Comparison of ENCODE assay signal across 25 cellular contexts in genomic region chr1:233182587-233182986, GRCh38.
DNase-seq lines count a peak whose midpoint lies in the region; ATAC-seq and TF ChIP-seq lines count a peak whose summit lies in the region.
"Had no signal": no experiment of that assay in that cellular context is flagged by ENCODE, and none has a peak within 500 bp of the region (broad histone marks: within the 10 kb centered on the region; RNA-seq: fewer than 3 reads in every experiment).

No MANE protein-coding gene starts in this region.

- H3K4me2 ChIP-seq in SK-N-SH (no peak overlapping the region), Loucy (ENCODE audit: low read depth, low read length, poor library complexity, severe bottlenecking) (no peak overlapping the region)
- H3K4me2 ChIP-seq: KMS-11 had no signal

- H3K27ac Mint-ChIP-seq in effector memory CD8-positive, alpha-beta T cell = peak overlapping the region; percentile 44 to 73
- H3K27ac Mint-ChIP-seq in stimulated activated effector memory CD8-positive, alpha-beta T cell treated with anti-CD3 and anti-CD28 coated beads, Interleukin-12 subunit alpha, Interleukin-12 subunit beta, amount 100 ng/mL, for 72 hours = peak overlapping the region; percentile 38
- H3K27ac Mint-ChIP-seq: B cell; CD8-positive, alpha-beta T cell; IgD-negative memory B cell had no signal

- no peaks in the 10 kb centered on the region for H3K27me3 ChIP-seq in SK-N-SH (ENCODE audit: insufficient read depth)
- H3K27me3 ChIP-seq in Loucy (ENCODE audit: insufficient read depth, low read length, poor library complexity, severe bottlenecking) = no peaks in the 10 kb centered on the region
- H3K27me3 ChIP-seq: SJSA1 had no signal

- peaks cover 14 to 15% of the 10 kb centered on the region in 2 experiments for H3K36me3 ChIP-seq in SK-N-SH (replicated peaks in 1 of 2; ENCODE audit: control insufficient read depth in 1 of 2, insufficient read depth in 2 of 2, low read length in 1 of 2)
- H3K36me3 ChIP-seq in Loucy (ENCODE audit: insufficient read depth, low read length) = peaks cover 18% of the 10 kb centered on the region

- H3K9me2 ChIP-seq in SK-N-SH = no peaks in the 10 kb centered on the region
- no peaks in the 10 kb centered on the region for H3K9me2 ChIP-seq in Loucy (replicated peaks; ENCODE audit: low read depth, low read length)

- no peak for TF ChIP-seq EP300 in SK-N-SH (IDR thresholded peaks at IDR 0.05; ENCODE audit: borderline replicate concordance in 1 of 2, low read depth in 1 of 2, low read length in 1 of 2)

- H3K9me3 Mint-ChIP-seq in effector memory CD8-positive, alpha-beta T cell = no peaks in the 10 kb centered on the region
- no peaks in the 10 kb centered on the region for H3K9me3 Mint-ChIP-seq in stimulated activated effector memory CD8-positive, alpha-beta T cell treated with anti-CD3 and anti-CD28 coated beads, Interleukin-12 subunit alpha, Interleukin-12 subunit beta, amount 100 ng/mL, for 72 hours

- H3K9ac ChIP-seq in SK-N-SH = no peak overlapping the region
- no peak overlapping the region for H3K9ac ChIP-seq in Loucy (ENCODE audit: low read depth, low read length, poor library complexity, severe bottlenecking)
- H3K9ac ChIP-seq: KMS-11 had no signal

- POLR2A ChIA-PET in SK-N-SH (lab: Yijun Ruan, JAX) = no interaction called here

- H3K4me3 Mint-ChIP-seq in effector memory CD8-positive, alpha-beta T cell = no peak overlapping the region
- no peak overlapping the region for H3K4me3 Mint-ChIP-seq in stimulated activated effector memory CD8-positive, alpha-beta T cell treated with anti-CD3 and anti-CD28 coated beads, Interleukin-12 subunit alpha, Interleukin-12 subunit beta, amount 100 ng/mL, for 72 hours
- H3K4me3 Mint-ChIP-seq: B cell; CD8-positive, alpha-beta T cell had no signal

- ATAC-seq in SK-N-SH treated with all-trans-retinoic acid at 6 μM for 48 hours = no peak
- no peak for ATAC-seq in effector memory CD8-positive, alpha-beta T cell (replicated peaks)
- ATAC-seq in stimulated activated effector memory CD8-positive, alpha-beta T cell treated with anti-CD3 and anti-CD28 coated beads, Interleukin-12 subunit alpha, Interleukin-12 subunit beta, amount 100 ng/mL, for 72 hours = no peak
- ATAC-seq: CD8-positive, alpha-beta T cell had no signal

- H3K4me1 ChIP-seq in SK-N-SH (ENCODE audit: control insufficient read depth in 1 of 2, insufficient read depth in 2 of 2, low read depth in 1 of 2, low read length in 1 of 2) = peaks cover 0 to 4% of the 10 kb centered on the region in 2 experiments; a peak in 1 of 4 replicates
- H3K4me1 ChIP-seq in Loucy (ENCODE audit: insufficient read depth, low read length, poor library complexity, severe bottlenecking) = peaks cover 25% of the 10 kb centered on the region

- no peak overlapping the region for H3K27ac ChIP-seq in SK-N-SH (ENCODE audit: low read depth in 2 of 2, low read length in 1 of 2)
- H3K27ac ChIP-seq: 22Rv1, C4-2B, KMS-11, SJSA1 had no signal

- H3K9me3 ChIP-seq in SK-N-SH = no peaks in the 10 kb centered on the region
- H3K9me3 ChIP-seq in Loucy (ENCODE audit: insufficient read depth, low read depth, low read length) = no peaks in the 10 kb centered on the region; the same call in 1 of the 2 replicates
- H3K9me3 ChIP-seq: Caco-2, SJSA1 had no signal

- H2AFZ ChIP-seq in SK-N-SH (ENCODE audit: low read depth) (no peak overlapping the region), Loucy (ENCODE audit: low read length) (no peak overlapping the region)

- TF ChIP-seq CTCF in SK-N-SH (IDR thresholded peaks at IDR 0.05) (no peak), Loucy (conservative IDR thresholded peaks at IDR 0.05; ENCODE audit: low read length) (peak; percentile 31; the same call in 1 of the 2 replicates)

- WGBS in SK-N-SH (ENCODE audit: low lambda C conversion rate) = 83% methylated on average over 2 of the region's 2 CpGs

- H3K79me2 ChIP-seq in SK-N-SH (ENCODE audit: insufficient read depth) (no peaks in the 10 kb centered on the region), Loucy (ENCODE audit: insufficient read depth, low read length) (no peaks in the 10 kb centered on the region)

- H3K4me3 ChIP-seq in SK-N-SH (ENCODE audit: low read depth in 2 of 2, low read length in 1 of 2) = no peak overlapping the region
- no peak overlapping the region for H3K4me3 ChIP-seq in Loucy (ENCODE audit: low read length, poor library complexity, severe bottlenecking)
- H3K4me3 ChIP-seq: SJSA1 had no signal

- H3K4me1 Mint-ChIP-seq in effector memory CD8-positive, alpha-beta T cell (ENCODE audit: low read depth in 2 of 2) = peaks cover 0 to 6% of the 10 kb centered on the region in 2 donors
- H3K4me1 Mint-ChIP-seq in stimulated activated effector memory CD8-positive, alpha-beta T cell treated with anti-CD3 and anti-CD28 coated beads, Interleukin-12 subunit alpha, Interleukin-12 subunit beta, amount 100 ng/mL, for 72 hours = peaks cover 17% of the 10 kb centered on the region

- H3F3A ChIP-seq in SK-N-SH (replicated peaks; ENCODE audit: insufficient read depth) (no peaks in the 10 kb centered on the region), Loucy (ENCODE audit: low read depth) (no peaks in the 10 kb centered on the region)

- H3K27me3 Mint-ChIP-seq in effector memory CD8-positive, alpha-beta T cell = no peaks in the 10 kb centered on the region
- H3K27me3 Mint-ChIP-seq: B cell, IgD-negative memory B cell had no signal

- DNase-seq in SK-N-SH = no peak
- no peak for DNase-seq in effector memory CD8-positive, alpha-beta T cell
- no peak for DNase-seq in stimulated activated effector memory CD8-positive, alpha-beta T cell treated with anti-CD3 and anti-CD28 coated beads, Interleukin-12 subunit alpha, Interleukin-12 subunit beta, amount 100 ng/mL, for 72 hours (ENCODE audit: low spot score in 2 of 2)
- DNase-seq in activated naive CD4-positive, alpha-beta T cell treated with anti-CD3 and anti-CD28 coated beads, Interleukin-2, amount 50 U/mL, for 16 hours = no peak
- DNase-seq in cerebellar nuclear complex (lab: John Stamatoyannopoulos, UW) = no peak
- DNase-seq: Caco-2; CD8-positive, alpha-beta T cell; DMS79; GF-D8; NCI-H1092; NCI-H1417 treated with DMSO at 0.1 percent for 48 hours; NCI-H1694 treated with DMSO at 0.1 percent for 48 hours; NCI-H2081; NCI-H510A; NCI-H69; Right ventricle myocardium superior; RPMI8226 had no signal

- CTCF ChIA-PET in SK-N-SH (lab: Yijun Ruan, JAX) = interaction anchor here (1.0 kb wide), 1 partner anchor 14 kb away, joined by 6 read pairs; no protein-coding TSS in a partner anchor

- no peaks in the 10 kb centered on the region for H4K20me1 ChIP-seq in SK-N-SH (ENCODE audit: insufficient read depth)
- H4K20me1 ChIP-seq in Loucy (ENCODE audit: insufficient read depth, low read length, poor library complexity, severe bottlenecking) = no peaks in the 10 kb centered on the region

- no peak for TF ChIP-seq RAD21 in SK-N-SH (IDR thresholded peaks at IDR 0.05; ENCODE audit: low read length)

- H3K36me3 Mint-ChIP-seq in effector memory CD8-positive, alpha-beta T cell (ENCODE audit: insufficient read depth) = peaks cover 17% of the 10 kb centered on the region
- peaks cover 39% of the 10 kb centered on the region for H3K36me3 Mint-ChIP-seq in stimulated activated effector memory CD8-positive, alpha-beta T cell treated with anti-CD3 and anti-CD28 coated beads, Interleukin-12 subunit alpha, Interleukin-12 subunit beta, amount 100 ng/mL, for 72 hours

TF ChIP-seq in SK-N-SH treated with all-trans-retinoic acid at 6 μM for 48 hours, 23 proteins besides CTCF, POLR2A, EP300 and RAD21:
- TF ChIP-seq CSDC2 (CRISPR knock-in tag; IDR thresholded peaks at IDR 0.05) (no peak), ZFP3 (CRISPR knock-in tag; IDR thresholded peaks at IDR 0.05) (peak; percentile 93)

TF ChIP-seq in SK-N-SH, 30 proteins besides CTCF, POLR2A, EP300 and RAD21 (continues in another document):
- TF ChIP-seq, protein P1, sequence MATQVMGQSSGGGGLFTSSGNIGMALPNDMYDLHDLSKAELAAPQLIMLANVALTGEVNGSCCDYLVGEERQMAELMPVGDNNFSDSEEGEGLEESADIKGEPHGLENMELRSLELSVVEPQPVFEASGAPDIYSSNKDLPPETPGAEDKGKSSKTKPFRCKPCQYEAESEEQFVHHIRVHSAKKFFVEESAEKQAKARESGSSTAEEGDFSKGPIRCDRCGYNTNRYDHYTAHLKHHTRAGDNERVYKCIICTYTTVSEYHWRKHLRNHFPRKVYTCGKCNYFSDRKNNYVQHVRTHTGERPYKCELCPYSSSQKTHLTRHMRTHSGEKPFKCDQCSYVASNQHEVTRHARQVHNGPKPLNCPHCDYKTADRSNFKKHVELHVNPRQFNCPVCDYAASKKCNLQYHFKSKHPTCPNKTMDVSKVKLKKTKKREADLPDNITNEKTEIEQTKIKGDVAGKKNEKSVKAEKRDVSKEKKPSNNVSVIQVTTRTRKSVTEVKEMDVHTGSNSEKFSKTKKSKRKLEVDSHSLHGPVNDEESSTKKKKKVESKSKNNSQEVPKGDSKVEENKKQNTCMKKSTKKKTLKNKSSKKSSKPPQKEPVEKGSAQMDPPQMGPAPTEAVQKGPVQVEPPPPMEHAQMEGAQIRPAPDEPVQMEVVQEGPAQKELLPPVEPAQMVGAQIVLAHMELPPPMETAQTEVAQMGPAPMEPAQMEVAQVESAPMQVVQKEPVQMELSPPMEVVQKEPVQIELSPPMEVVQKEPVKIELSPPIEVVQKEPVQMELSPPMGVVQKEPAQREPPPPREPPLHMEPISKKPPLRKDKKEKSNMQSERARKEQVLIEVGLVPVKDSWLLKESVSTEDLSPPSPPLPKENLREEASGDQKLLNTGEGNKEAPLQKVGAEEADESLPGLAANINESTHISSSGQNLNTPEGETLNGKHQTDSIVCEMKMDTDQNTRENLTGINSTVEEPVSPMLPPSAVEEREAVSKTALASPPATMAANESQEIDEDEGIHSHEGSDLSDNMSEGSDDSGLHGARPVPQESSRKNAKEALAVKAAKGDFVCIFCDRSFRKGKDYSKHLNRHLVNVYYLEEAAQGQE (IDR thresholded peaks at IDR 0.05; ENCODE audit: low read depth, low read length) = no peak
- TF ChIP-seq, protein P2, sequence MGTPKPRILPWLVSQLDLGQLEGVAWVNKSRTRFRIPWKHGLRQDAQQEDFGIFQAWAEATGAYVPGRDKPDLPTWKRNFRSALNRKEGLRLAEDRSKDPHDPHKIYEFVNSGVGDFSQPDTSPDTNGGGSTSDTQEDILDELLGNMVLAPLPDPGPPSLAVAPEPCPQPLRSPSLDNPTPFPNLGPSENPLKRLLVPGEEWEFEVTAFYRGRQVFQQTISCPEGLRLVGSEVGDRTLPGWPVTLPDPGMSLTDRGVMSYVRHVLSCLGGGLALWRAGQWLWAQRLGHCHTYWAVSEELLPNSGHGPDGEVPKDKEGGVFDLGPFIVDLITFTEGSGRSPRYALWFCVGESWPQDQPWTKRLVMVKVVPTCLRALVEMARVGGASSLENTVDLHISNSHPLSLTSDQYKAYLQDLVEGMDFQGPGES (IDR thresholded peaks at IDR 0.05; ENCODE audit: low read depth, low read length) = no peak
- TF ChIP-seq TEAD4 (IDR thresholded peaks at IDR 0.05; ENCODE audit: borderline replicate concordance, insufficient read depth) (no peak), MXI1 (IDR thresholded peaks at IDR 0.05; ENCODE audit: low read depth, low read length) (no peak)
